Comparison of ENCODE assay signal across 28 cellular contexts in genomic region chr11:71311928-71312510, GRCh38. TPM values are rescaled to one million over a fixed set of nuclear protein-coding genes. Genes with fewer than 3 reads are reported as not detected.
DNase-seq lines count a peak whose midpoint lies in the region; ATAC-seq and TF ChIP-seq lines count a peak whose summit lies in the region.
"Had no signal": no experiment of that assay in that cellular context is flagged by ENCODE, and none has a peak within 500 bp of the region (broad histone marks: within the 10 kb centered on the region; RNA-seq: fewer than 3 reads in every experiment).

No MANE protein-coding gene starts in this region.

- H3K18ac ChIP-seq in H9 (ENCODE audit: insufficient read length, low read depth, low read length): no peak overlapping the region

- H3K4me1 Mint-ChIP-seq in H9: no peaks in the 10 kb centered on the region
- no peaks in the 10 kb centered on the region for H3K4me1 Mint-ChIP-seq in activated CD8-positive, alpha-beta memory T cell treated with anti-CD3 and anti-CD28 coated beads, Interleukin-2, amount 10 ng/mL, durations not matched to agents 7 days and 5 days
- no peaks in the 10 kb centered on the region for H3K4me1 Mint-ChIP-seq in HFFc6 (ENCODE audit: low read depth)
- H3K4me1 Mint-ChIP-seq: activated naive CD8-positive, alpha-beta T cell treated with anti-CD3 and anti-CD28 coated beads for 36 hours; stimulated activated memory B cell treated with anti-CD40 and anti-IgM and Interleukin-4, amounts not matched to agents 10 μg/mL and 1 μg/mL and 100 μg/mL, for 72 hours had no signal

- intact Hi-C loops in right lobe of liver (cut with DNase I): no loop called here

- no peak overlapping the region for H2AFZ ChIP-seq in H9 (ENCODE audit: low read length)

- H2BK5ac ChIP-seq in H9 (ENCODE audit: insufficient read length, low read length): no peak overlapping the region

- DNase-seq in H9: peak; percentile 9
- DNase-seq in activated CD8-positive, alpha-beta memory T cell treated with anti-CD3 and anti-CD28 coated beads, Interleukin-2, amount 10 ng/mL, durations not matched to agents 7 days and 5 days: peak; percentile 29
- peak; percentile 41 to 80 (median 78) for DNase-seq in right lobe of liver
- peak; percentile 12 to 18 for DNase-seq in suprapubic skin (ENCODE audit: low spot score in 2 of 2)
- DNase-seq in foreskin keratinocyte: no peak
- DNase-seq in HFFc6: no peak
- DNase-seq: activated CD4-positive, alpha-beta T cell treated with anti-CD3 and anti-CD28 coated beads, Interleukin-2, amount 50 U/mL, for 48 hours; activated effector memory CD4-positive, alpha-beta T cell treated with Interleukin-2 at 50 U/mL for 16 hours; activated naive CD8-positive, alpha-beta T cell treated with anti-CD3 and anti-CD28 coated beads for 36 hours; anterior cingulate cortex; DMS 273 treated with DMSO at 0.1 percent for 48 hours; effector memory CD8-positive, alpha-beta T cell; H7; KG1; mesendoderm; MM.1S; NCI-H1105 treated with DMSO at 0.1 percent for 48 hours; NCI-H2029; NCI-H526 had no signal

- H3K14ac ChIP-seq in H9 (ENCODE audit: insufficient read depth, low read length): no peak overlapping the region

- H2BK20ac ChIP-seq in H9 (ENCODE audit: low read depth, low read length, poor library complexity, severe bottlenecking): no peak overlapping the region

- no peak overlapping the region for H3T11ph ChIP-seq in H9 (ENCODE audit: low read length)

- no peak overlapping the region for H3K4ac ChIP-seq in H9 (ENCODE audit: low read depth, low read length)

- no peaks in the 10 kb centered on the region for H4K20me1 ChIP-seq in H9 (ENCODE audit: control insufficient read depth, insufficient read depth, insufficient read length)
- H4K20me1 ChIP-seq: BLaER1 had no signal

- H2BK12ac ChIP-seq in H9 (ENCODE audit: insufficient read length, low read depth, low read length): no peak overlapping the region

- no peak for TF ChIP-seq EP300 in suprapubic skin (IDR thresholded peaks at IDR 0.05)

- no peak overlapping the region for H3K4me2 ChIP-seq in H9 (ENCODE audit: insufficient read depth, insufficient read length, low read length)
- H3K4me2 ChIP-seq: BLaER1 had no signal

- H3K27ac Mint-ChIP-seq in H9: peak overlapping the region in 1 of 3 experiments; percentile 51; a peak in 1 of 7 replicates
- no peak overlapping the region for H3K27ac Mint-ChIP-seq in activated CD8-positive, alpha-beta memory T cell treated with anti-CD3 and anti-CD28 coated beads, Interleukin-2, amount 10 ng/mL, durations not matched to agents 7 days and 5 days
- no peak overlapping the region for H3K27ac Mint-ChIP-seq in HFFc6
- H3K27ac Mint-ChIP-seq: activated naive CD8-positive, alpha-beta T cell treated with anti-CD3 and anti-CD28 coated beads for 36 hours; effector memory CD8-positive, alpha-beta T cell; stimulated activated memory B cell treated with anti-CD40 and anti-IgM and Interleukin-4, amounts not matched to agents 10 μg/mL and 1 μg/mL and 100 μg/mL, for 72 hours had no signal

- no peaks in the 10 kb centered on the region for H3K23me2 ChIP-seq in H9 (ENCODE audit: insufficient read length, low read depth, low read length, poor library complexity, severe bottlenecking)

- H3K23ac ChIP-seq in H9 (ENCODE audit: insufficient read length, low read depth, low read length): no peak overlapping the region

- H3K4me3 ChIP-seq in right lobe of liver (no peak overlapping the region), suprapubic skin (no peak overlapping the region)
- H3K4me3 ChIP-seq: BLaER1, left lung, prostate gland, SK-N-MC had no signal

- H3K9me3 ChIP-seq in H9 (ENCODE audit: control insufficient read depth, low read depth, low read length): no peaks in the 10 kb centered on the region
- no peaks in the 10 kb centered on the region for H3K9me3 ChIP-seq in right lobe of liver
- H3K9me3 ChIP-seq in suprapubic skin: peaks cover 3% of the 10 kb centered on the region
- H3K9me3 ChIP-seq: neutrophil, prostate gland had no signal

- no peak overlapping the region for H4K8ac ChIP-seq in H9 (replicated peaks; ENCODE audit: insufficient read length, low read depth, low read length)

- no peak overlapping the region for H2BK15ac ChIP-seq in H9 (ENCODE audit: low read depth, low read length)

- no CpG with 5 or more reads among the region's 15 CpGs for WGBS in H9 (ENCODE audit: extremely low coverage, insufficient read length, low lambda C conversion rate)
- WGBS in right lobe of liver (ENCODE audit: insufficient coverage, low coverage, low lambda C conversion rate, missing lambda C conversion rate): 55% methylated on average over 13 of the region's 15 CpGs
- WGBS in suprapubic skin: 79% methylated on average over 15 of the region's 15 CpGs

- CTCF ChIA-PET in activated CD8-positive, alpha-beta memory T cell treated with anti-CD3 and anti-CD28 coated beads, Interleukin-2, amount 10 ng/mL, durations not matched to agents 7 days and 5 days (lab: Charles Lee): no interaction called here

- peaks cover 0 to 2% (median 0%) of the 10 kb centered on the region in 3 experiments; a peak in 1 of 7 replicates for H3K36me3 Mint-ChIP-seq in H9 (ENCODE audit: insufficient read depth in 1 of 3, low read depth in 3 of 3)
- H3K36me3 Mint-ChIP-seq in activated CD8-positive, alpha-beta memory T cell treated with anti-CD3 and anti-CD28 coated beads, Interleukin-2, amount 10 ng/mL, durations not matched to agents 7 days and 5 days: no peaks in the 10 kb centered on the region
- H3K36me3 Mint-ChIP-seq in HFFc6 (ENCODE audit: low read depth): no peaks in the 10 kb centered on the region
- H3K36me3 Mint-ChIP-seq: activated naive CD8-positive, alpha-beta T cell treated with anti-CD3 and anti-CD28 coated beads for 36 hours; stimulated activated memory B cell treated with anti-CD40 and anti-IgM and Interleukin-4, amounts not matched to agents 10 μg/mL and 1 μg/mL and 100 μg/mL, for 72 hours had no signal

- no peak overlapping the region for H3K9ac ChIP-seq in H9 (ENCODE audit: extremely low read depth, insufficient read length, low read length)
- H3K9ac ChIP-seq: BLaER1 had no signal

- no peak overlapping the region for H2AK5ac ChIP-seq in H9 (ENCODE audit: insufficient read length, low read length)

- no peaks in the 10 kb centered on the region for H3K79me1 ChIP-seq in H9 (ENCODE audit: insufficient read depth, low read depth, low read length, poor library complexity, severe bottlenecking)

- no peak overlapping the region for H3K27ac ChIP-seq in H9 (ENCODE audit: insufficient read length, low read depth, low read length)
- H3K27ac ChIP-seq in right lobe of liver: no peak overlapping the region
- no peak overlapping the region for H3K27ac ChIP-seq in suprapubic skin
- no peak overlapping the region for H3K27ac ChIP-seq in foreskin keratinocyte
- H3K27ac ChIP-seq: BLaER1, HL-60, left lung, neutrophil, prostate gland, SK-N-MC had no signal

- H3K9me3 Mint-ChIP-seq in H9: peaks cover 13 to 16% of the 10 kb centered on the region in 2 experiments
- H3K9me3 Mint-ChIP-seq in activated CD8-positive, alpha-beta memory T cell treated with anti-CD3 and anti-CD28 coated beads, Interleukin-2, amount 10 ng/mL, durations not matched to agents 7 days and 5 days (ENCODE audit: low read depth): no peaks in the 10 kb centered on the region
- peaks cover 9% of the 10 kb centered on the region; the same call in 1 of the 2 replicates for H3K9me3 Mint-ChIP-seq in HFFc6

- no peak overlapping the region for H3K56ac ChIP-seq in H9 (ENCODE audit: insufficient read length, low read depth, low read length)

- H3K27me3 ChIP-seq in H9 (ENCODE audit: insufficient read depth, low read length) (no peaks in the 10 kb centered on the region), right lobe of liver (no peaks in the 10 kb centered on the region), suprapubic skin (peaks cover 3% of the 10 kb centered on the region), foreskin keratinocyte (peaks cover 5% of the 10 kb centered on the region)
- H3K27me3 ChIP-seq: BLaER1, left lung, neutrophil had no signal

- H3K27me3 Mint-ChIP-seq in H9 (ENCODE audit: low read depth): peaks cover 22% of the 10 kb centered on the region
- H3K27me3 Mint-ChIP-seq in activated CD8-positive, alpha-beta memory T cell treated with anti-CD3 and anti-CD28 coated beads, Interleukin-2, amount 10 ng/mL, durations not matched to agents 7 days and 5 days: peaks cover 2% of the 10 kb centered on the region
- H3K27me3 Mint-ChIP-seq in HFFc6 (ENCODE audit: insufficient read depth): peaks cover 22% of the 10 kb centered on the region
- H3K27me3 Mint-ChIP-seq: activated naive CD8-positive, alpha-beta T cell treated with anti-CD3 and anti-CD28 coated beads for 36 hours; effector memory CD8-positive, alpha-beta T cell; stimulated activated memory B cell treated with anti-CD40 and anti-IgM and Interleukin-4, amounts not matched to agents 10 μg/mL and 1 μg/mL and 100 μg/mL, for 72 hours had no signal

- TF ChIP-seq POLR2A in right lobe of liver (IDR thresholded peaks at IDR 0.05) (no peak), suprapubic skin (IDR thresholded peaks at IDR 0.05) (no peak)

- H4K5ac ChIP-seq in H9 (ENCODE audit: insufficient read length, low read depth, low read length): no peak overlapping the region

- H3K4me3 Mint-ChIP-seq in H9: no peak overlapping the region
- no peak overlapping the region for H3K4me3 Mint-ChIP-seq in activated CD8-positive, alpha-beta memory T cell treated with anti-CD3 and anti-CD28 coated beads, Interleukin-2, amount 10 ng/mL, durations not matched to agents 7 days and 5 days
- no peak overlapping the region for H3K4me3 Mint-ChIP-seq in HFFc6
- H3K4me3 Mint-ChIP-seq: activated naive CD8-positive, alpha-beta T cell treated with anti-CD3 and anti-CD28 coated beads for 36 hours; effector memory CD8-positive, alpha-beta T cell; stimulated activated memory B cell treated with anti-CD40 and anti-IgM and Interleukin-4, amounts not matched to agents 10 μg/mL and 1 μg/mL and 100 μg/mL, for 72 hours had no signal

- no peak overlapping the region for H2BK120ac ChIP-seq in H9 (ENCODE audit: low read depth, low read length, poor library complexity, severe bottlenecking)

- no peaks in the 10 kb centered on the region for H3K79me2 ChIP-seq in H9 (ENCODE audit: insufficient read depth, low read length)

- H3K36me3 ChIP-seq in right lobe of liver (no peaks in the 10 kb centered on the region), suprapubic skin (no peaks in the 10 kb centered on the region)
- H3K36me3 ChIP-seq: BLaER1, left lung, neutrophil, prostate gland had no signal

- TF ChIP-seq CTCF in H9 (conservative IDR thresholded peaks at IDR 0.05) (no peak), right lobe of liver (IDR thresholded peaks at IDR 0.05) (no peak), suprapubic skin (IDR thresholded peaks at IDR 0.05) (no peak), foreskin keratinocyte (conservative IDR thresholded peaks at IDR 0.05) (no peak), HFFc6 (IDR thresholded peaks at IDR 0.05) (no peak)

- no peak overlapping the region for H4K91ac ChIP-seq in H9 (ENCODE audit: insufficient read length, low read depth, low read length)

- no peak for ATAC-seq in activated CD8-positive, alpha-beta memory T cell treated with anti-CD3 and anti-CD28 coated beads, Interleukin-2, amount 10 ng/mL, durations not matched to agents 7 days and 5 days
- ATAC-seq in right lobe of liver: peak; percentile 95 to 96 (median 95)
- ATAC-seq in GM19324 (IDR thresholded peaks at IDR 0.05; ENCODE audit: low FRiP score, unreplicated experiment): no peak
- no peak for ATAC-seq in foreskin keratinocyte
- ATAC-seq: effector memory CD8-positive, alpha-beta T cell; left lung; stimulated activated memory B cell treated with anti-CD40 and anti-IgM and Interleukin-4, amounts not matched to agents 10 μg/mL and 1 μg/mL and 100 μg/mL, for 72 hours had no signal

- H3K4me1 ChIP-seq in H9 (ENCODE audit: insufficient read depth, low read length) (no peaks in the 10 kb centered on the region), right lobe of liver (peaks cover 0 to 15% (median 5%) of the 10 kb centered on the region in 4 donors), suprapubic skin (no peaks in the 10 kb centered on the region), foreskin keratinocyte (no peaks in the 10 kb centered on the region)
- H3K4me1 ChIP-seq: BLaER1, left lung, prostate gland had no signal

RNA-seq across cellular contexts. Expression of gene SHANK2, which starts 59.6 kb away (rescaled TPM):
- total RNA-seq in H9 (2021) (22.1 and 23.8 TPM in 2 replicates), right lobe of liver (10 to 100 TPM; 21.9 to 50.3 (median 30.9) TPM), suprapubic skin (10 to 100 TPM in 2 of 4 donors, 1 to 10 TPM in 2; 5.9 to 14.0 (median 10.1) TPM), foreskin keratinocyte (1.5 TPM in 2 replicates)
- total RNA-seq in activated CD8-positive, alpha-beta memory T cell treated with anti-CD3 and anti-CD28 coated beads, Interleukin-2, amount 10 ng/mL, durations not matched to agents 7 days and 5 days: not detected
- polyA plus RNA-seq in foreskin keratinocyte: 0.17 and 0.32 TPM in 2 replicates
- 1 to 10 TPM in 3 of 6 experiments, under 1 TPM in 3; 0.77 to 2.0 (median 1.0) TPM for total RNA-seq in HFFc6 (2021; fragmentation: NEBNext Ultra II Directional; extraction: Animal tissue kit (Norgen Biotek cat#: 25700))
- total RNA-seq: activated naive CD8-positive, alpha-beta T cell treated with anti-CD3 and anti-CD28 coated beads for 36 hours; T-helper 1 cell treated with Interleukin-12 subunit alpha and Interleukin-12 subunit beta and Interleukin-4 antibody, amounts not matched to agents 30 ng/mL and 1 ng/mL, for 36 hours had no signal

Comparison
In these comparisons a context has a peak if more than half of its experiments do, and no peak if none do; other contexts are left out.
1. DNase-seq: peak in H9 (single experiment), activated CD8-positive, alpha-beta memory T cell treated with anti-CD3 and anti-CD28 coated beads, Interleukin-2, amount 10 ng/mL, durations not matched to agents 7 days and 5 days (single experiment), right lobe of liver (3 of 3) and suprapubic skin (2 of 2); none in foreskin keratinocyte (0 of 2) and HFFc6 (single experiment).
2. ATAC-seq: peak in right lobe of liver (4 of 4); none in activated CD8-positive, alpha-beta memory T cell treated with anti-CD3 and anti-CD28 coated beads, Interleukin-2, amount 10 ng/mL, durations not matched to agents 7 days and 5 days (single experiment), GM19324 (single experiment) and foreskin keratinocyte (single experiment).